Comparison of ENCODE assay signal across 3 cellular contexts in the genomic region with DNA sequence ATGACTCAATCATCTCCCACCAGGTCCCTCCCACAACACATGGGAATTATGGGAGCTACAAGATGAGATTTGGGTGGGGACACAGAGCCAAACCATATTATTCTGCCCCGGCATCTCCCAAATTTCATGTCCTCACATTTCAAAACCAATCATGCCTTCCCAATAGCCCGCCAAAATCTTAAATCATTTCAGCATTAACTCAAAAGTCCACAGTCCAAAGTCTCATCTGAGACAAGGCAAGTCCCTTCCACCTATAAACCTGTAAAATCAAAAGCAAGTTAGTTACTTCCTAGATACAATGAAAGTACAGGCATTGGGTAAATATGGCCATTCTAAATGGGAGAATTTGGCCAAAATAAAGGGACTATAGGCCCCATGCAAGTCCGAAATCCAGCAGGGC. TPM values are rescaled to one million over a fixed set of nuclear protein-coding genes. Genes with fewer than 3 reads are reported as not detected.
"Had no signal": no experiment of that assay in that cellular context is flagged by ENCODE, and none has a peak within 500 bp of the region (broad histone marks: within the 10 kb centered on the region; RNA-seq: fewer than 3 reads in every experiment).

No MANE protein-coding gene starts in this region.

RNA-seq across cellular contexts. Expression of gene MYLK, which starts 6.0 kb away (rescaled TPM):
- total RNA-seq: activated naive CD4-positive, alpha-beta T cell treated with anti-CD3 and anti-CD28 coated beads for 36 hours; activated naive CD8-positive, alpha-beta T cell treated with anti-CD3 and anti-CD28 coated beads for 36 hours; activated T-cell treated with anti-CD3 and anti-CD28 coated beads, Interleukin-2, amount 50 U/mL, for 72 hours had no signal
